In genomic region chr9:134455537-134455936, GRCh38 we compare ENCODE assay signal across 10 cellular contexts.
DNase-seq lines count a peak whose midpoint lies in the region; ATAC-seq and TF ChIP-seq lines count a peak whose summit lies in the region.
"Had no signal": no experiment of that assay in that cellular context is flagged by ENCODE, and none has a peak within 500 bp of the region (broad histone marks: within the 10 kb centered on the region; RNA-seq: fewer than 3 reads in every experiment).

No MANE protein-coding gene starts in this region.

- H3K36me3 ChIP-seq in ascending aorta (no peaks in the 10 kb centered on the region), right lobe of liver (no peaks in the 10 kb centered on the region), stomach smooth muscle (ENCODE audit: control insufficient read depth in 2 of 2, insufficient read depth in 2 of 2, low read length in 2 of 2) (no peaks in the 10 kb centered on the region)

- H3K27ac ChIP-seq in HL-60 (replicated peaks) (peak overlapping the region; percentile 57), ascending aorta (peak overlapping the region; percentile 86 to 97), right lobe of liver (peak overlapping the region; percentile 70 to 93 (median 74)), stomach smooth muscle (ENCODE audit: low read length) (peak overlapping the region; percentile 80)

- ATAC-seq in right lobe of liver (peak in 2 of 4 donors; percentile 1 to 4), HG03439 (IDR thresholded peaks at IDR 0.05; ENCODE audit: unreplicated experiment) (no peak), HG03097 (IDR thresholded peaks at IDR 0.05; ENCODE audit: low FRiP score, unreplicated experiment) (no peak), HG03342 (IDR thresholded peaks at IDR 0.05; ENCODE audit: unreplicated experiment) (no peak)

- DNase-seq in HL-60 (ENCODE audit: low read depth in 1 of 2, low spot score in 1 of 2) (no peak), ascending aorta (ENCODE audit: low spot score in 2 of 2) (no peak), right lobe of liver (no peak), RKO (ENCODE audit: low spot score) (no peak)
- DNase-seq: cerebellar nuclear complex, NCI-H2227 treated with DMSO at 0.1 percent for 48 hours had no signal

- no peak for TF ChIP-seq POLR2A in right lobe of liver (IDR thresholded peaks at IDR 0.05)

- WGBS in right lobe of liver (ENCODE audit: insufficient coverage, low coverage, low lambda C conversion rate, missing lambda C conversion rate), result 75% methylated on average over 12 of the region's 15 CpGs

- TF ChIP-seq CTCF in HL-60 (IDR thresholded peaks at IDR 0.05; ENCODE audit: insufficient read depth, low read length) (no peak), ascending aorta (IDR thresholded peaks at IDR 0.05) (no peak), right lobe of liver (IDR thresholded peaks at IDR 0.05) (no peak)

- H3K27me3 ChIP-seq in HL-60 (ENCODE audit: insufficient read depth, poor library complexity, severe bottlenecking), result no peaks in the 10 kb centered on the region
- H3K27me3 ChIP-seq in ascending aorta, result no peaks in the 10 kb centered on the region
- no peaks in the 10 kb centered on the region for H3K27me3 ChIP-seq in right lobe of liver
- H3K27me3 ChIP-seq in stomach smooth muscle (ENCODE audit: control insufficient read depth in 1 of 2, insufficient read depth in 2 of 2, low read length in 2 of 2), result no peaks in the 10 kb centered on the region

- H3K9me3 ChIP-seq in ascending aorta (no peaks in the 10 kb centered on the region), right lobe of liver (no peaks in the 10 kb centered on the region), stomach smooth muscle (ENCODE audit: control insufficient read depth in 2 of 2, low read length in 2 of 2) (no peaks in the 10 kb centered on the region)

- peak overlapping the region; percentile 51 to 60 for H3K9ac ChIP-seq in stomach smooth muscle (ENCODE audit: low read length in 2 of 2)

- H3K4me3 ChIP-seq in HL-60 (replicated peaks; ENCODE audit: insufficient read depth, low read length), result no peak overlapping the region
- peak overlapping the region; percentile 43 to 60 for H3K4me3 ChIP-seq in ascending aorta
- H3K4me3 ChIP-seq in right lobe of liver, result peak overlapping the region in 1 of 3 donors; percentile 14
- H3K4me3 ChIP-seq in stomach smooth muscle (ENCODE audit: low read length in 2 of 2), result peak overlapping the region; percentile 37 to 61

- intact Hi-C loops in ascending aorta (cut with DNase I) (loop anchor here (5.0 kb wide), 3 partner anchors 92 to 252 kb away; no protein-coding TSS in a partner anchor), right lobe of liver (cut with DNase I) (loop anchor here in 1 of 2 donors (10.0 kb wide), 1 partner anchor 279 kb away; no protein-coding TSS in a partner anchor)

- H3K4me1 ChIP-seq in ascending aorta (peaks cover 4 to 32% of the 10 kb centered on the region in 2 donors), right lobe of liver (no peaks in the 10 kb centered on the region), stomach smooth muscle (ENCODE audit: control insufficient read depth, insufficient read depth, low read length) (peaks cover 37% of the 10 kb centered on the region)
